1 cellular context compared by ENCODE assay signal in the genomic region with DNA sequence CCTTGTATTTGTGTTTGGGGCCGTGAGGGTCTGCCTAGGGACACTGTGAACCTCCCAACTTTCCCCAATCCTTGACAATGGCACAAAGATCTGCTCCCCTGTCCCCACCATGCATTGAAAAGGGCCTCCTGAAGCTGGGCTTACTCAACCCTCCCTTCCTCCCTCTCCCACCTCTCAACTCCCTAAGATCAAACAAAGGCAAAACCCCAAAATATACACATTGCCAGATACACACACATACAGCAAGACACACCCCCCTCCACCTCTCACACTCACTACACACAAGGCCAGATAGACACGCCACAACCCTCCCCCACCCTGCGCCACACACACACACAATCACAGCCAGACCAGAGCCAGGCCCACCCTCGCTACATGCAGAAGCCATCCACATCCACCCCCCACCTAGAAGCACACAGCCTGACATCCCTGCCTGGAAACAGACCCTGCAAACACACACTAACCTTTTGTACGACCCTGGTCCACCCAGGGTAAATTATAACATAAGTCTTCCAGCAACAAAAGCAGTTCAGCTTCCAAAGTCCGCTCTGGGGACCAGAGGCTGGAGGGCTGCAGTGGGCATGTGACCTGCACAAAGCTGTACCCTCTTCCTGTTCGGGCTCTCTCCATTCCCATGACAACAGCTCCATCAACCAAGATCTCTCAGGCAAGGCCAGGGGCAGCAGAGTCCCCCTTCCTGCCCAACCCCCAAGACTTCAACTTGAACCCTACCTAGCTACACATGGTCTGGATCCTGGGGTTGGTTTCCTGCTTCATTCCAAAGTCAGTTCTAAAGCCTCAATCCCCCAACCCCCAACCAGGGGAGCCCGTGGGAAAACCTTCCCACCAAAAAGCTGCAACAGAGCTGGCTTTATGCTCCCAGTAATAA.
TF ChIP-seq lines count a peak whose summit lies in the region.

No MANE protein-coding gene starts in this region.

TF ChIP-seq in HepG2, 621 proteins besides CTCF, POLR2A, EP300 and RAD21 (continued from another document and continues in another):
- TF ChIP-seq ZBTB40 (IDR thresholded peaks at IDR 0.05) = no peak; the same call in 1 of the 2 replicates
- peak; percentile 23; the same call in 1 of the 2 replicates for TF ChIP-seq ZBTB40 (CRISPR knock-in tag; IDR thresholded peaks at IDR 0.05)
- TF ChIP-seq FOXO1 (CRISPR knock-in tag; IDR thresholded peaks at IDR 0.05) = peak; percentile 45; the same call in 1 of the 2 replicates
- peak; percentile 63; the same call in 1 of the 2 replicates for TF ChIP-seq ZNF280D (CRISPR knock-in tag; IDR thresholded peaks at IDR 0.05)
- TF ChIP-seq, protein P1, sequence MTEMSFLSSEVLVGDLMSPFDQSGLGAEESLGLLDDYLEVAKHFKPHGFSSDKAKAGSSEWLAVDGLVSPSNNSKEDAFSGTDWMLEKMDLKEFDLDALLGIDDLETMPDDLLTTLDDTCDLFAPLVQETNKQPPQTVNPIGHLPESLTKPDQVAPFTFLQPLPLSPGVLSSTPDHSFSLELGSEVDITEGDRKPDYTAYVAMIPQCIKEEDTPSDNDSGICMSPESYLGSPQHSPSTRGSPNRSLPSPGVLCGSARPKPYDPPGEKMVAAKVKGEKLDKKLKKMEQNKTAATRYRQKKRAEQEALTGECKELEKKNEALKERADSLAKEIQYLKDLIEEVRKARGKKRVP (CRISPR knock-in tag; IDR thresholded peaks at IDR 0.05) = no peak
- no peak for TF ChIP-seq ZSCAN12 (CRISPR knock-in tag; IDR thresholded peaks at IDR 0.05)
- TF ChIP-seq, protein P2, sequence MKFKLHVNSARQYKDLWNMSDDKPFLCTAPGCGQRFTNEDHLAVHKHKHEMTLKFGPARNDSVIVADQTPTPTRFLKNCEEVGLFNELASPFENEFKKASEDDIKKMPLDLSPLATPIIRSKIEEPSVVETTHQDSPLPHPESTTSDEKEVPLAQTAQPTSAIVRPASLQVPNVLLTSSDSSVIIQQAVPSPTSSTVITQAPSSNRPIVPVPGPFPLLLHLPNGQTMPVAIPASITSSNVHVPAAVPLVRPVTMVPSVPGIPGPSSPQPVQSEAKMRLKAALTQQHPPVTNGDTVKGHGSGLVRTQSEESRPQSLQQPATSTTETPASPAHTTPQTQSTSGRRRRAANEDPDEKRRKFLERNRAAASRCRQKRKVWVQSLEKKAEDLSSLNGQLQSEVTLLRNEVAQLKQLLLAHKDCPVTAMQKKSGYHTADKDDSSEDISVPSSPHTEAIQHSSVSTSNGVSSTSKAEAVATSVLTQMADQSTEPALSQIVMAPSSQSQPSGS (CRISPR knock-in tag; IDR thresholded peaks at IDR 0.05) = peak; percentile 38; the same call in 1 of the 2 replicates
- no peak; the same call in 1 of the 2 replicates for TF ChIP-seq HIVEP1 (CRISPR knock-in tag; IDR thresholded peaks at IDR 0.05)
- TF ChIP-seq CERS6 (CRISPR knock-in tag; IDR thresholded peaks at IDR 0.05) = no peak
- no peak for TF ChIP-seq CREB1 (IDR thresholded peaks at IDR 0.05)
- TF ChIP-seq CREB1 (CRISPR knock-in tag; IDR thresholded peaks at IDR 0.05) = no peak
- no peak for TF ChIP-seq ZNF781 (CRISPR knock-in tag; IDR thresholded peaks at IDR 0.05; ENCODE audit: borderline replicate concordance, not compliant biosample characterization)
- TF ChIP-seq CBX5 (CRISPR knock-in tag; IDR thresholded peaks at IDR 0.05; ENCODE audit: borderline replicate concordance) = no peak; the same call in 1 of the 2 replicates
- TF ChIP-seq ZNF232 (CRISPR knock-in tag; IDR thresholded peaks at IDR 0.05; ENCODE audit: borderline replicate concordance) = peak; percentile 23; the same call in 1 of the 2 replicates
- no peak for TF ChIP-seq CCAR2 (optimal IDR thresholded peaks at IDR 0.05; ENCODE audit: low read depth, low read length)
- TF ChIP-seq, protein P3, sequence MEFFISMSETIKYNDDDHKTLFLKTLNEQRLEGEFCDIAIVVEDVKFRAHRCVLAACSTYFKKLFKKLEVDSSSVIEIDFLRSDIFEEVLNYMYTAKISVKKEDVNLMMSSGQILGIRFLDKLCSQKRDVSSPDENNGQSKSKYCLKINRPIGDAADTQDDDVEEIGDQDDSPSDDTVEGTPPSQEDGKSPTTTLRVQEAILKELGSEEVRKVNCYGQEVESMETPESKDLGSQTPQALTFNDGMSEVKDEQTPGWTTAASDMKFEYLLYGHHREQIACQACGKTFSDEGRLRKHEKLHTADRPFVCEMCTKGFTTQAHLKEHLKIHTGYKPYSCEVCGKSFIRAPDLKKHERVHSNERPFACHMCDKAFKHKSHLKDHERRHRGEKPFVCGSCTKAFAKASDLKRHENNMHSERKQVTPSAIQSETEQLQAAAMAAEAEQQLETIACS (CRISPR knock-in tag; IDR thresholded peaks at IDR 0.05) = no peak
- no peak for TF ChIP-seq ZNF446 (CRISPR knock-in tag; IDR thresholded peaks at IDR 0.05)
- TF ChIP-seq ZNF556 (CRISPR knock-in tag; IDR thresholded peaks at IDR 0.05; ENCODE audit: borderline replicate concordance) = no peak; the same call in 1 of the 2 replicates
- 0 out of 2 replicates have a peak, but pooled peaks have one; percentile 16 for TF ChIP-seq ZMYM2 (CRISPR knock-in tag; IDR thresholded peaks at IDR 0.05)
- no peak for TF ChIP-seq RBM39 (IDR thresholded peaks at IDR 0.05; ENCODE audit: low read depth, low read length, poor library complexity, severe bottlenecking)
- peak; percentile 77 for TF ChIP-seq BCL6 (CRISPR knock-in tag; IDR thresholded peaks at IDR 0.05)
- TF ChIP-seq JARID2 (CRISPR knock-in tag; IDR thresholded peaks at IDR 0.05; ENCODE audit: insufficient replicate concordance) = no peak
- peak; percentile 30; the same call in 1 of the 2 replicates for TF ChIP-seq PHF8 (CRISPR knock-in tag; IDR thresholded peaks at IDR 0.05)
- TF ChIP-seq KDM4B (CRISPR knock-in tag; IDR thresholded peaks at IDR 0.05) = no peak; the same call in none of the 2 replicates
- TF ChIP-seq ZNF652 (CRISPR knock-in tag; IDR thresholded peaks at IDR 0.05; ENCODE audit: borderline replicate concordance, low read depth) = peak; percentile 19; the same call in 1 of the 2 replicates
- peak; percentile 80 for TF ChIP-seq MIXL1 (CRISPR knock-in tag; IDR thresholded peaks at IDR 0.05)
- TF ChIP-seq, protein P4, sequence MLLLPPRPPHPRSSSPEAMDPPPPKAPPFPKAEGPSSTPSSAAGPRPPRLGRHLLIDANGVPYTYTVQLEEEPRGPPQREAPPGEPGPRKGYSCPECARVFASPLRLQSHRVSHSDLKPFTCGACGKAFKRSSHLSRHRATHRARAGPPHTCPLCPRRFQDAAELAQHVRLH (CRISPR knock-in tag; IDR thresholded peaks at IDR 0.05; ENCODE audit: borderline replicate concordance, low read depth) = peak; percentile 68; the same call in 1 of the 2 replicates
- TF ChIP-seq IRF1 (CRISPR knock-in tag; IDR thresholded peaks at IDR 0.05; ENCODE audit: low read depth) = no peak
- TF ChIP-seq HDAC1 (CRISPR knock-in tag; IDR thresholded peaks at IDR 0.05) = peak; percentile 91
- TF ChIP-seq ZC3H13 (CRISPR knock-in tag; IDR thresholded peaks at IDR 0.05) = peak; percentile 62; the same call in 1 of the 2 replicates
- TF ChIP-seq ZNF7 (CRISPR knock-in tag; IDR thresholded peaks at IDR 0.05) = no peak
- no peak for TF ChIP-seq ZNF44 (CRISPR knock-in tag; IDR thresholded peaks at IDR 0.05)
- no peak for TF ChIP-seq ZNF567 (CRISPR knock-in tag; IDR thresholded peaks at IDR 0.05; ENCODE audit: borderline replicate concordance)
- TF ChIP-seq NCOA1 (CRISPR knock-in tag; IDR thresholded peaks at IDR 0.05) = no peak
